Comparison of ENCODE assay signal across 16 cellular contexts in genomic region chr6:129253731-129254130, GRCh38.
"Had no signal": no experiment of that assay in that cellular context is flagged by ENCODE, and none has a peak within 500 bp of the region (broad histone marks: within the 10 kb centered on the region; RNA-seq: fewer than 3 reads in every experiment).

No MANE protein-coding gene starts in this region.

- H3K27ac ChIP-seq: gastrocnemius medialis, sigmoid colon, vagina had no signal

- H3K4me1 ChIP-seq: gastrocnemius medialis, vagina had no signal

- H3K27ac Mint-ChIP-seq: activated CD8-positive, alpha-beta T cell treated with anti-CD3 and anti-CD28 coated beads, Interleukin-2, amount 10 ng/mL, durations not matched to agents 7 days and 5 days; nephron progenitor cell; stimulated activated naive CD8-positive, alpha-beta T cell treated with anti-CD3 and anti-CD28 coated beads, Interleukin-15, amount 100 ng/mL, for 72 hours had no signal

- H3K9me3 Mint-ChIP-seq: nephron progenitor cell; stimulated activated naive CD8-positive, alpha-beta T cell treated with anti-CD3 and anti-CD28 coated beads, Interleukin-15, amount 100 ng/mL, for 72 hours had no signal

- DNase-seq: activated CD8-positive, alpha-beta T cell treated with anti-CD3 and anti-CD28 coated beads, Interleukin-2, amount 10 ng/mL, durations not matched to agents 7 days and 5 days; activated gamma-delta T cell treated with Interleukin-2 at 50 U/mL for 16 hours; cerebellar nuclear complex; effector CD8-positive, alpha-beta T cell; gastrocnemius medialis; head of caudate nucleus; nephron progenitor cell; occipital lobe; posterior cingulate gyrus; sigmoid colon; stimulated activated naive CD8-positive, alpha-beta T cell treated with anti-CD3 and anti-CD28 coated beads, Interleukin-15, amount 100 ng/mL, for 72 hours; T1000 had no signal

- ATAC-seq: activated CD8-positive, alpha-beta T cell treated with anti-CD3 and anti-CD28 coated beads, Interleukin-2, amount 10 ng/mL, durations not matched to agents 7 days and 5 days; esophagus mucosa; gastrocnemius medialis; left lobe of liver; stimulated activated naive CD8-positive, alpha-beta T cell treated with anti-CD3 and anti-CD28 coated beads, Interleukin-15, amount 100 ng/mL, for 72 hours had no signal

- H3K4me3 ChIP-seq: gastrocnemius medialis, lung, sigmoid colon, vagina had no signal

- H3K4me1 Mint-ChIP-seq: nephron progenitor cell had no signal

- H3K9me3 ChIP-seq: gastrocnemius medialis, sigmoid colon, vagina had no signal

- H3K36me3 ChIP-seq: sigmoid colon, vagina had no signal

- H3K4me3 Mint-ChIP-seq: activated CD8-positive, alpha-beta T cell treated with anti-CD3 and anti-CD28 coated beads, Interleukin-2, amount 10 ng/mL, durations not matched to agents 7 days and 5 days; nephron progenitor cell; stimulated activated naive CD8-positive, alpha-beta T cell treated with anti-CD3 and anti-CD28 coated beads, Interleukin-15, amount 100 ng/mL, for 72 hours had no signal

- H3K27me3 ChIP-seq: gastrocnemius medialis, sigmoid colon, vagina had no signal
